8 cellular contexts compared by ENCODE assay signal in the genomic region with DNA sequence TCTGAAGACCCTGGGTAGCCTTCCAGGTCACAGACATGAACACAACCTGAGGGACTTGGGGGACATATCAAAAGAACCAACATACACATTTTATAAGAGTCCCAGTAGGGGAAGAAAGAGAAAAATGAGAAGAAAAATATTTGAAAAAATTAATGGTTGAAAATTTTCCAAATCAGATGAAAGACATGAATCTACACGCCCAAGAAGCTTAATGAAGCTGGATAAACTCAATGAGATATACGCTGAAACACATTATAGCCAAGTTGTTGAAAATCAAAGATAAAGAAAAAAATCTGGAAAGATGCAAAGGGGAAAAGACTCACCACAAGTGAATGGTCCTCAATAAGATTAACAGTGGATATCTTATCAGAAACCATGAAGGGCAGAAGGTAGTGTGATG.
"Had no signal": no experiment of that assay in that cellular context is flagged by ENCODE, and none has a peak within 500 bp of the region (broad histone marks: within the 10 kb centered on the region; RNA-seq: fewer than 3 reads in every experiment).

No MANE protein-coding gene starts in this region.

- H3K4me3 ChIP-seq: GM23248, GM23338, HAP-1 had no signal

- DNase-seq: GM23248, GOT3, H7, H9, HCEC 1CT, HFFc6 had no signal

- H3K27ac ChIP-seq: GM23248 had no signal

- H3K36me3 ChIP-seq: HAP-1 had no signal

- H3K4me1 ChIP-seq: HAP-1 had no signal
